In genomic region chr2:170822885-170823799, GRCh38 we compare ENCODE assay signal across 9 cellular contexts. TPM values are rescaled to one million over a fixed set of nuclear protein-coding genes. Genes with fewer than 3 reads are reported as not detected.
DNase-seq lines count a peak whose midpoint lies in the region; ATAC-seq and TF ChIP-seq lines count a peak whose summit lies in the region.
"Had no signal": no experiment of that assay in that cellular context is flagged by ENCODE, and none has a peak within 500 bp of the region (broad histone marks: within the 10 kb centered on the region; RNA-seq: fewer than 3 reads in every experiment).

No MANE protein-coding gene starts in this region.

- H3K27me3 Mint-ChIP-seq in activated CD8-positive, alpha-beta memory T cell treated with anti-CD3 and anti-CD28 coated beads, Interleukin-2, amount 10 ng/mL, durations not matched to agents 7 days and 5 days = peaks cover 81% of the 10 kb centered on the region

- H3K36me3 ChIP-seq in brain microvascular endothelial cell (replicated peaks) (no peaks in the 10 kb centered on the region), right lobe of liver (no peaks in the 10 kb centered on the region), testis (ENCODE audit: low read depth, missing control alignments) (no peaks in the 10 kb centered on the region)

- H3K27ac ChIP-seq in brain microvascular endothelial cell (no peak overlapping the region), right lobe of liver (no peak overlapping the region), testis (no peak overlapping the region)

- H3K9me3 ChIP-seq in right lobe of liver = no peaks in the 10 kb centered on the region
- H3K9me3 ChIP-seq in testis = no peaks in the 10 kb centered on the region

- H3K4me3 Mint-ChIP-seq in activated CD8-positive, alpha-beta memory T cell treated with anti-CD3 and anti-CD28 coated beads, Interleukin-2, amount 10 ng/mL, durations not matched to agents 7 days and 5 days = no peak overlapping the region

- no peak overlapping the region for H3K27ac Mint-ChIP-seq in activated CD8-positive, alpha-beta memory T cell treated with anti-CD3 and anti-CD28 coated beads, Interleukin-2, amount 10 ng/mL, durations not matched to agents 7 days and 5 days

- WGBS in right lobe of liver (ENCODE audit: insufficient coverage, low coverage, low lambda C conversion rate, missing lambda C conversion rate) = 8% methylated on average over 19 of the region's 60 CpGs
- WGBS in testis, 2 donors = 0 to 2% methylated on average over 14 to 30 of the region's 60 CpGs

- POLR2A ChIA-PET in HEK293T (lab: Yijun Ruan, JAX) = no interaction called here

- H3K4me3 ChIP-seq in brain microvascular endothelial cell (ENCODE audit: low read depth, low read length) = peak overlapping the region; percentile 27
- peak overlapping the region in 2 of 3 donors; percentile 9 to 26 for H3K4me3 ChIP-seq in right lobe of liver
- H3K4me3 ChIP-seq in testis = peak overlapping the region in 1 of 2 donors; percentile 27

- in situ Hi-C loops in brain microvascular endothelial cell (cut with HindIII; ENCODE audit: low pct_ligation_motif_present, low sequenced_read_pairs) = loop anchor here (25.0 kb wide), 1 partner anchor 411 kb away; no protein-coding TSS in a partner anchor

- ATAC-seq in activated CD8-positive, alpha-beta memory T cell treated with anti-CD3 and anti-CD28 coated beads, Interleukin-2, amount 10 ng/mL, durations not matched to agents 7 days and 5 days = no peak
- peak; percentile 53 to 66 (median 62) for ATAC-seq in right lobe of liver
- no peak for ATAC-seq in HG03520 (IDR thresholded peaks at IDR 0.05; ENCODE audit: unreplicated experiment)

- peaks cover 35% of the 10 kb centered on the region for H3K4me1 Mint-ChIP-seq in activated CD8-positive, alpha-beta memory T cell treated with anti-CD3 and anti-CD28 coated beads, Interleukin-2, amount 10 ng/mL, durations not matched to agents 7 days and 5 days

- DNase-seq in activated CD8-positive, alpha-beta memory T cell treated with anti-CD3 and anti-CD28 coated beads for 24 hours = peak; percentile 65
- DNase-seq in activated CD8-positive, alpha-beta memory T cell treated with anti-CD3 and anti-CD28 coated beads, Interleukin-2, amount 10 ng/mL, durations not matched to agents 7 days and 5 days = no peak
- DNase-seq in brain microvascular endothelial cell (no peak), right lobe of liver (peak in 1 of 3 donors; percentile 41), testis (peak; percentile 74), HEK293T (ENCODE audit: extremely low spot score) (no peak), epidermal melanocyte (ENCODE audit: insufficient read length, low spot score) (no peak)
- DNase-seq: RPMI8226 had no signal

- H3K36me3 Mint-ChIP-seq in activated CD8-positive, alpha-beta memory T cell treated with anti-CD3 and anti-CD28 coated beads, Interleukin-2, amount 10 ng/mL, durations not matched to agents 7 days and 5 days = peaks cover 2% of the 10 kb centered on the region

- H3K9me3 Mint-ChIP-seq in activated CD8-positive, alpha-beta memory T cell treated with anti-CD3 and anti-CD28 coated beads, Interleukin-2, amount 10 ng/mL, durations not matched to agents 7 days and 5 days (ENCODE audit: low read depth) = no peaks in the 10 kb centered on the region

- TF ChIP-seq CTCF in brain microvascular endothelial cell (IDR thresholded peaks at IDR 0.05; ENCODE audit: low read depth, low read length, missing control alignments) (no peak), right lobe of liver (IDR thresholded peaks at IDR 0.05) (no peak), testis (IDR thresholded peaks at IDR 0.05) (no peak)

- H3K4me1 ChIP-seq in right lobe of liver (peaks cover 0 to 40% (median 0%) of the 10 kb centered on the region in 4 donors), testis (peaks cover 50% of the 10 kb centered on the region)

- intact Hi-C loops in right lobe of liver (cut with DNase I) (no loop called here), testis (cut with DNase I; ENCODE audit: low total_unique reads) (no loop called here)

- TF ChIP-seq POLR2A in right lobe of liver (IDR thresholded peaks at IDR 0.05) (no peak), testis (IDR thresholded peaks at IDR 0.05) (no peak)

- peaks cover 83% of the 10 kb centered on the region for H3K27me3 ChIP-seq in brain microvascular endothelial cell (replicated peaks)
- H3K27me3 ChIP-seq in right lobe of liver = peaks cover 19 to 53% of the 10 kb centered on the region in 2 donors
- no peaks in the 10 kb centered on the region for H3K27me3 ChIP-seq in testis

- CTCF ChIA-PET in activated CD8-positive, alpha-beta memory T cell treated with anti-CD3 and anti-CD28 coated beads, Interleukin-2, amount 10 ng/mL, durations not matched to agents 7 days and 5 days (lab: Charles Lee) = interaction anchor here (1.0 to 2.7 kb wide), 8 partner anchors 10 to 413 kb away, joined by 3 to 10 read pairs (median 3); no protein-coding TSS in a partner anchor
- CTCF ChIA-PET in HEK293T (lab: Yijun Ruan, JAX) = no interaction called here

TF ChIP-seq in HEK293T, 16 proteins besides CTCF, POLR2A, EP300 and RAD21:
- TF ChIP-seq L3MBTL2 (conservative IDR thresholded peaks at IDR 0.05) = no peak
- no peak for TF ChIP-seq SUZ12 (IDR thresholded peaks at IDR 0.05)

RNA-seq across cellular contexts. Expression of gene GAD1, which starts 6.5 kb away (rescaled TPM):
- 1 to 10 TPM in 1 of 2 experiments, under 1 TPM in 1; 0.68 to 3.7 TPM for total RNA-seq in activated CD8-positive, alpha-beta memory T cell treated with anti-CD3 and anti-CD28 coated beads, Interleukin-2, amount 10 ng/mL, durations not matched to agents 7 days and 5 days
- total RNA-seq in right lobe of liver = not detected
- 10 to 100 TPM; 12.5 to 46.0 TPM for total RNA-seq in testis
- 8.5 TPM for polyA plus RNA-seq in testis (ENCODE audit: insufficient read depth, low read depth, low replicate concordance)

RNA-seq across cellular contexts. Expression of gene ERICH2, which starts 53.0 kb away (rescaled TPM):
- not detected for total RNA-seq in activated CD8-positive, alpha-beta memory T cell treated with anti-CD3 and anti-CD28 coated beads, Interleukin-2, amount 10 ng/mL, durations not matched to agents 7 days and 5 days
- total RNA-seq in right lobe of liver (1 to 10 TPM in 2 of 6 experiments, under 1 TPM in 1, not detected in 3; 0.53 to 1.2 (median 1.1) TPM), testis (10 to 100 TPM; 36.5 to 78.8 TPM)
- 126 TPM for polyA plus RNA-seq in testis (ENCODE audit: insufficient read depth, low read depth, low replicate concordance)

Comparison
In these comparisons a context has a peak if more than half of its experiments do, and no peak if none do; other contexts are left out.
1. DNase-seq: peak in activated CD8-positive, alpha-beta memory T cell treated with anti-CD3 and anti-CD28 coated beads for 24 hours (single experiment) and testis (single experiment); none in activated CD8-positive, alpha-beta memory T cell treated with anti-CD3 and anti-CD28 coated beads, Interleukin-2, amount 10 ng/mL, durations not matched to agents 7 days and 5 days (single experiment), brain microvascular endothelial cell (single experiment), HEK293T (single experiment) and epidermal melanocyte (single experiment).
2. ATAC-seq: peak in right lobe of liver (4 of 4); none in activated CD8-positive, alpha-beta memory T cell treated with anti-CD3 and anti-CD28 coated beads, Interleukin-2, amount 10 ng/mL, durations not matched to agents 7 days and 5 days (single experiment) and HG03520 (single experiment).
3. RNA of gene ERICH2, which starts 53.0 kb away (total RNA-seq): 36.5 to 78.8 TPM in testis; 0.53 to 1.2 TPM in right lobe of liver and not detected in activated CD8-positive, alpha-beta memory T cell treated with anti-CD3 and anti-CD28 coated beads, Interleukin-2, amount 10 ng/mL, durations not matched to agents 7 days and 5 days; every median in the first group is over 10 times any median in the second.